In genomic region chr9:78584589-78584988, GRCh38 we compare ENCODE assay signal across 17 cellular contexts.
DNase-seq lines count a peak whose midpoint lies in the region; ATAC-seq, FAIRE-seq and TF ChIP-seq lines count a peak whose summit lies in the region.
"Had no signal": no experiment of that assay in that cellular context is flagged by ENCODE, and none has a peak within 500 bp of the region (broad histone marks: within the 10 kb centered on the region; RNA-seq: fewer than 3 reads in every experiment).

No MANE protein-coding gene starts in this region.

- H3K9ac ChIP-seq in H1 (replicated peaks in 1 of 4; ENCODE audit: extremely low read depth in 1 of 4, low read depth in 3 of 4, low read length in 3 of 4) = no peak overlapping the region
- H3K9ac ChIP-seq: GM23248 had no signal

- CTCF ChIA-PET in A549 (lab: Yijun Ruan, JAX) = no interaction called here
- CTCF ChIA-PET in H1 (lab: Charles Lee; ENCODE audit: partially characterized antibody) = interaction anchor here (0.6 to 0.8 kb wide), 2 partner anchors 16 to 342 kb away, joined by 3 read pairs; no protein-coding TSS in a partner anchor

- peak; percentile 65 for FAIRE-seq in A549 (lab: Jason Lieb, UNC)
- FAIRE-seq in H54 (lab: Jason Lieb, UNC) = peak; percentile 89
- no peak for FAIRE-seq in H1 (lab: Jason Lieb, UNC)
- FAIRE-seq: GM12892 had no signal

- no peak overlapping the region for H2AK5ac ChIP-seq in H1 (ENCODE audit: low read depth, low read length)

- ATAC-seq in A549 = no peak
- ATAC-seq in T-helper 17 cell = no peak
- no peak for ATAC-seq in esophagus mucosa

- H3K27ac ChIP-seq in A549 (no peak overlapping the region), H1 (ENCODE audit: low read depth, low read length) (no peak overlapping the region)
- H3K27ac ChIP-seq: GM23248 had no signal

- H4K20me1 ChIP-seq in H1 (replicated peaks in 1 of 2; ENCODE audit: control insufficient read depth in 1 of 2, insufficient read depth in 2 of 2, low read length in 2 of 2) = no peaks in the 10 kb centered on the region

- H3K4me1 ChIP-seq in A549 (no peaks in the 10 kb centered on the region), H1 (replicated peaks in 1 of 4; ENCODE audit: control insufficient read depth in 3 of 4, insufficient read depth in 4 of 4, low read length in 3 of 4) (no peaks in the 10 kb centered on the region)
- H3K4me1 ChIP-seq: HAP-1 had no signal

- H3K56ac ChIP-seq in H1 (replicated peaks; ENCODE audit: insufficient read length, low read depth, low read length) = no peak overlapping the region

- H2BK120ac ChIP-seq in H1 (replicated peaks; ENCODE audit: low read depth, low read length) = no peak overlapping the region

- H3K9me3 ChIP-seq in A549 (no peaks in the 10 kb centered on the region; the same call in 1 of the 3 replicates), H1 (ENCODE audit: insufficient read depth in 2 of 2, low read depth in 1 of 2, low read length in 1 of 2) (no peaks in the 10 kb centered on the region), T-helper 17 cell (ENCODE audit: control insufficient read depth, low read length, poor library complexity, severe bottlenecking) (no peaks in the 10 kb centered on the region)
- H3K9me3 ChIP-seq: HAP-1 had no signal

- TF ChIP-seq EP300 in A549 (IDR thresholded peaks at IDR 0.05) (no peak), H1 (IDR thresholded peaks at IDR 0.05; ENCODE audit: borderline replicate concordance in 1 of 2, low read depth in 2 of 2, low read length in 2 of 2) (no peak)

- no peaks in the 10 kb centered on the region for H3K79me2 ChIP-seq in H1 (ENCODE audit: control insufficient read depth in 1 of 2, insufficient read depth in 2 of 2, low read length in 2 of 2)

- no peak overlapping the region for H3K14ac ChIP-seq in H1 (ENCODE audit: insufficient read length)

- H3K23me2 ChIP-seq in H1 (ENCODE audit: low read depth, low read length) = no peaks in the 10 kb centered on the region

- TF ChIP-seq POLR2A in A549 (IDR thresholded peaks at IDR 0.05; ENCODE audit: low read length) (no peak), H54 (IDR thresholded peaks at IDR 0.05; ENCODE audit: low read depth, low read length) (no peak), H1 (IDR thresholded peaks at IDR 0.05; ENCODE audit: control extremely low read depth in 1 of 2, low read depth in 2 of 2, low read length in 2 of 2) (no peak)

- DNase-seq in A549 (ENCODE audit: low read depth in 1 of 2, low spot score in 1 of 2) (no peak), H54 (ENCODE audit: insufficient read length, low spot score) (no peak), SW480 (ENCODE audit: low spot score) (peak; percentile 67), H1 (ENCODE audit: low read depth in 1 of 2, low spot score in 2 of 2) (no peak), T-helper 17 cell (no peak), HFFc6 (no peak)
- DNase-seq: 8988T; C1 segment of cervical spinal cord; Calu3; CD4-positive, alpha-beta memory T cell; COR-L47; DMS53; DMS79 treated with DMSO at 0.1 percent for 48 hours; GM23248 had no signal

- H4K91ac ChIP-seq in H1 (replicated peaks; ENCODE audit: insufficient read length, low read length) = no peak overlapping the region

- H3K27ac Mint-ChIP-seq in T-helper 17 cell = no peak overlapping the region
- H3K27ac Mint-ChIP-seq in HFFc6 = no peak overlapping the region
- H3K27ac Mint-ChIP-seq: CD4-positive, alpha-beta memory T cell had no signal

- TF ChIP-seq CTCF in A549 (IDR thresholded peaks at IDR 0.05) (no peak), H1 (IDR thresholded peaks at IDR 0.05; ENCODE audit: control extremely low read depth in 1 of 3, insufficient read depth in 1 of 3, low read depth in 1 of 3, low read length in 3 of 3) (no peak), HFFc6 (IDR thresholded peaks at IDR 0.05) (no peak)

- H2AFZ ChIP-seq in H1 (ENCODE audit: low read length) = no peak overlapping the region
- H2AFZ ChIP-seq: GM23248 had no signal

- no peak overlapping the region for H2BK20ac ChIP-seq in H1 (ENCODE audit: low read length)

- H3K4me3 Mint-ChIP-seq in T-helper 17 cell (no peak overlapping the region), HFFc6 (no peak overlapping the region)
- H3K4me3 Mint-ChIP-seq: CD4-positive, alpha-beta memory T cell had no signal

- no peak overlapping the region for H3K4ac ChIP-seq in H1 (replicated peaks; ENCODE audit: insufficient read length, low read depth, low read length)

- no peak overlapping the region for H2BK5ac ChIP-seq in H1 (ENCODE audit: low read depth, low read length)

- no peak for TF ChIP-seq RAD21 in A549 (conservative IDR thresholded peaks at IDR 0.05 in 1 of 2, IDR thresholded peaks at IDR 0.05 in 1 of 2)
- no peak for TF ChIP-seq RAD21 in H1 (IDR thresholded peaks at IDR 0.05 in 1 of 2, conservative IDR thresholded peaks at IDR 0.05 in 1 of 2; ENCODE audit: low read depth in 2 of 2, low read length in 2 of 2)

- H2BK15ac ChIP-seq in H1 (ENCODE audit: low read length) = no peak overlapping the region

- H3K4me3 ChIP-seq in A549 (no peak overlapping the region), H1 (ENCODE audit: extremely low read depth in 1 of 4, insufficient read depth in 2 of 4, low read depth in 3 of 4, low read length in 4 of 4) (no peak overlapping the region)
- H3K4me3 ChIP-seq: GM23248, HAP-1 had no signal

- no peaks in the 10 kb centered on the region for H3K36me3 ChIP-seq in H1 (ENCODE audit: control insufficient read depth in 2 of 4, insufficient read depth in 4 of 4, low read length in 3 of 4)
- H3K36me3 ChIP-seq: HAP-1 had no signal

- H3K4me2 ChIP-seq in A549 = no peak overlapping the region
- no peak overlapping the region for H3K4me2 ChIP-seq in H1 (ENCODE audit: insufficient read depth in 1 of 2, low read depth in 2 of 2, low read length in 2 of 2)

- H3K18ac ChIP-seq in H1 (ENCODE audit: extremely low read depth, low read length) = no peak overlapping the region

- POLR2A ChIA-PET in A549 (lab: Yijun Ruan, JAX) (no interaction called here), H1 (lab: Charles Lee; ENCODE audit: partially characterized antibody) (no interaction called here)

- H3K27me3 Mint-ChIP-seq in T-helper 17 cell (peaks cover 4% of the 10 kb centered on the region), HFFc6 (ENCODE audit: insufficient read depth) (peaks cover 3% of the 10 kb centered on the region; the same call in 1 of the 2 replicates)

- H3K27me3 ChIP-seq in H1 (replicated peaks in 1 of 4; ENCODE audit: control insufficient read depth in 3 of 4, extremely low read depth in 1 of 4, insufficient read depth in 3 of 4, low read length in 3 of 4) = no peaks in the 10 kb centered on the region

- no peak overlapping the region for H2BK12ac ChIP-seq in H1 (ENCODE audit: low read depth, low read length)

- H3K36me3 Mint-ChIP-seq in T-helper 17 cell (ENCODE audit: low read depth) = no peaks in the 10 kb centered on the region
- H3K36me3 Mint-ChIP-seq in HFFc6 (ENCODE audit: low read depth) = peaks cover 17% of the 10 kb centered on the region
- H3K36me3 Mint-ChIP-seq: CD4-positive, alpha-beta memory T cell had no signal

- no peak overlapping the region for H4K8ac ChIP-seq in H1 (ENCODE audit: extremely low read depth, insufficient read depth, low read length)

- H3K4me1 Mint-ChIP-seq in T-helper 17 cell = no peaks in the 10 kb centered on the region
- H3K4me1 Mint-ChIP-seq in HFFc6 (ENCODE audit: low read depth) = peaks cover 3% of the 10 kb centered on the region
- H3K4me1 Mint-ChIP-seq: CD4-positive, alpha-beta memory T cell had no signal

- H3K23ac ChIP-seq in H1 (ENCODE audit: insufficient read length) = no peak overlapping the region

- peaks cover 13% of the 10 kb centered on the region for H3K9me3 Mint-ChIP-seq in HFFc6

- no peak overlapping the region for H4K5ac ChIP-seq in H1 (ENCODE audit: insufficient read length, low read depth, low read length)

- H3K79me1 ChIP-seq in H1 (ENCODE audit: low read depth, low read length) = no peaks in the 10 kb centered on the region

- 84% methylated on average over 1 of the region's 1 CpG for WGBS in A549 (ENCODE audit: missing lambda C conversion rate)
- 74% methylated on average over 1 of the region's 1 CpG; no CpG with 5 or more reads in 1 of the 2 experiments for WGBS in H1 (ENCODE audit: extremely low coverage in 1 of 2, insufficient coverage in 1 of 2, insufficient read length in 1 of 2, insufficient replicate concordance in 2 of 2, low coverage in 1 of 2, low lambda C conversion rate in 2 of 2, missing lambda C conversion rate in 1 of 2), 2 experiments

TF ChIP-seq in A549, 52 proteins besides CTCF, POLR2A, EP300 and RAD21:
- TF ChIP-seq MAX (IDR thresholded peaks at IDR 0.05) (no peak), MAFK (IDR thresholded peaks at IDR 0.05; ENCODE audit: partially characterized antibody) (peak; percentile 83)

TF ChIP-seq in H1, 55 proteins besides CTCF, POLR2A, EP300 and RAD21:
- TF ChIP-seq MAFK (IDR thresholded peaks at IDR 0.05; ENCODE audit: low read depth, low read length) (peak; percentile 28; the same call in 1 of the 2 replicates), SP1 (IDR thresholded peaks at IDR 0.05; ENCODE audit: low read depth, low read length) (no peak), BRCA1 (IDR thresholded peaks at IDR 0.05; ENCODE audit: low read depth, low read length) (no peak)

Comparison
In these comparisons a context has a peak if more than half of its experiments do, and no peak if none do; other contexts are left out.
1. Of the 18 proteins assayed by ChIP-seq in both H1 and A549: peak only in H1: none; only in A549: none; in both: MAFK; in neither: 17.